ENCODE assay signal across 6 cellular contexts in the genomic region with DNA sequence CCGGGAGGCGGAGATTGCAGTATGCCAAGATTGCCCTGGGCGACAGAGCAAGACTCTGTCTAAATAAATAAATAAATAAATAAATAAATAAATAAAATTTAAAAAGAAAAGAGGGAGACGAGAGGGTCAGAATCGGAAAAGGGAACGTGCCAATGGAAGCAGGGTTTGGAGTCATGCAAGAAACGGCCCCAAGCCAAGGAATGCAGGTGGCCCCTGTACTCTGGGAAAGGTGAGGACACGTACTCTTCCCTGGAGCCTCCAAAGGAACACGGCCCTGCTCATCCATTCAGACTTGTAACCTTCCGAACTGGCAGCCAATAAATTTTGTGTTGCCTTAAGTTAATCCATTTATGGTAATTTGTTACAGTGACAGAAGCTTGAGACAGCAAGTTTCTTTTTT. TPM values are rescaled to one million over a fixed set of nuclear protein-coding genes. Genes with fewer than 3 reads are reported as not detected.
"Had no signal": no experiment of that assay in that cellular context is flagged by ENCODE, and none has a peak within 500 bp of the region (broad histone marks: within the 10 kb centered on the region; RNA-seq: fewer than 3 reads in every experiment).

No MANE protein-coding gene starts in this region.

- DNase-seq: H9, HCEC 1CT, IMR-90 had no signal

- H3K4me2 ChIP-seq: GM23338 had no signal

- H2AFZ ChIP-seq: GM23338 had no signal

- ATAC-seq: GM23338, K562 had no signal

- H3K4me3 ChIP-seq: GM23338, K562 had no signal

RNA-seq across cellular contexts. Expression of gene PNMA8C, which starts 19.9 kb away (rescaled TPM):
- total RNA-seq: HT-29 had no signal

RNA-seq across cellular contexts. Expression of gene PNMA8A, which starts 22.8 kb away (rescaled TPM):
- total RNA-seq: HT-29 had no signal

RNA-seq across cellular contexts. Expression of gene CCDC8, which starts 35.2 kb away (rescaled TPM):
- total RNA-seq: HT-29 had no signal

RNA-seq across cellular contexts. Expression of gene PNMA8B, which starts 47.1 kb away (rescaled TPM):
- total RNA-seq: HT-29, K562 had no signal
